31 cellular contexts compared by ENCODE assay signal in the genomic region with DNA sequence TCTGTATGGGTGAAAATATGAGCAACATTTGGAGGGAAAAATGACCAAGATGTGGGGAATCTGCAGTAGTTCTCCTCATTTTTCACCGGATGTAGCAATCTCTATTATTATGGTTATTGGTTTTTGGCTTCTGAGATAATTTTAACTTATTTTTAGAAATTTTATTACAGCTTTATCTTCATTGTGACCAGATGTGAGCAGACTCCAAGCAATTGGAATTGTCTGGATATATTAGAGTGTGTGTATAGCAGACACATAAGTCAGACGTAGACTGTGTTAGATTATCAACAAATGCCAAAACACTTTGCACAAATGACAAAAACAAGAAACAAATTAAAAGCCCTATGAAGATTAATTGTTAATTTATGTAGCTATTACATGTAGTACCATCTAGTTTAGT.
DNase-seq lines count a peak whose midpoint lies in the region; ATAC-seq and TF ChIP-seq lines count a peak whose summit lies in the region.
"Had no signal": no experiment of that assay in that cellular context is flagged by ENCODE, and none has a peak within 500 bp of the region (broad histone marks: within the 10 kb centered on the region; RNA-seq: fewer than 3 reads in every experiment).

No MANE protein-coding gene starts in this region.

- no peaks in the 10 kb centered on the region for H3K9me2 ChIP-seq in SK-N-SH

- 4% methylated on average over 2 of the region's 2 CpGs for WGBS in SK-N-SH (ENCODE audit: low lambda C conversion rate)

- no peak overlapping the region for H3K9ac ChIP-seq in SK-N-SH
- H3K9ac ChIP-seq: BLaER1; BLaER1 treated with 17β-estradiol and CSF1 and Interleukin-3, amounts not matched to agents 10 nM and 100 nM had no signal

- H3K4me3 ChIP-seq in AG09309 (ENCODE audit: control insufficient read depth, low read depth, low read length) (no peak overlapping the region), SK-N-SH (ENCODE audit: low read depth in 2 of 2, low read length in 1 of 2) (no peak overlapping the region), fibroblast of the aortic adventitia (ENCODE audit: low read depth, low read length) (no peak overlapping the region)
- H3K4me3 ChIP-seq: A549; BLaER1; BLaER1 treated with 17β-estradiol and CSF1 and Interleukin-3, amounts not matched to agents 10 nM and 100 nM had no signal

- H3K27me3 ChIP-seq in SK-N-SH (ENCODE audit: insufficient read depth) = no peaks in the 10 kb centered on the region
- H3K27me3 ChIP-seq: BE2C; BLaER1; BLaER1 treated with 17β-estradiol and CSF1 and Interleukin-3, amounts not matched to agents 10 nM and 100 nM had no signal

- H2AFZ ChIP-seq in SK-N-SH (ENCODE audit: low read depth) = no peak overlapping the region

- DNase-seq in AG09309 (ENCODE audit: low read depth) = peak; percentile 11
- DNase-seq in SK-N-SH = peak; percentile 26
- DNase-seq in fibroblast of the aortic adventitia (ENCODE audit: low read depth) = peak; percentile 19
- DNase-seq in DMS79 treated with DMSO at 0.1 percent for 48 hours (lab: John Stamatoyannopoulos, UW) = no peak
- DNase-seq in EL = no peak
- DNase-seq: 8988T; ACHN; AML-193; BE2C; C1 segment of cervical spinal cord; Caco-2; Calu3; CD4-positive, alpha-beta memory T cell; CD4-positive, alpha-beta T cell; CD4-positive, CD25-positive, alpha-beta regulatory T cell; CD8-positive, alpha-beta memory T cell; CD8-positive, alpha-beta T cell; COR-L47; DMS 273 treated with DMSO at 0.1 percent for 48 hours; DMS153; DMS53; DMS79; DND-41 had no signal

- no peaks in the 10 kb centered on the region for H3F3A ChIP-seq in SK-N-SH (replicated peaks; ENCODE audit: insufficient read depth)

- H3K79me2 ChIP-seq in SK-N-SH (ENCODE audit: insufficient read depth) = no peaks in the 10 kb centered on the region

- ATAC-seq in SK-N-SH treated with all-trans-retinoic acid at 6 μM for 48 hours = peak; percentile 36; the same call in 1 of the 3 replicates
- no peak for ATAC-seq in HG03039 (IDR thresholded peaks at IDR 0.05; ENCODE audit: unreplicated experiment)
- no peak for ATAC-seq in GM21360 (IDR thresholded peaks at IDR 0.05; ENCODE audit: unreplicated experiment)
- ATAC-seq: A549; CD8-positive, alpha-beta T cell had no signal

- TF ChIP-seq EP300 in SK-N-SH (IDR thresholded peaks at IDR 0.05; ENCODE audit: borderline replicate concordance in 1 of 2, low read depth in 1 of 2, low read length in 1 of 2) = peak in 1 of 2 experiments; percentile 97; a peak in 2 of 4 replicates

- H4K20me1 ChIP-seq in SK-N-SH (ENCODE audit: insufficient read depth) = no peaks in the 10 kb centered on the region
- H4K20me1 ChIP-seq: BLaER1; BLaER1 treated with 17β-estradiol and CSF1 and Interleukin-3, amounts not matched to agents 10 nM and 100 nM had no signal

- no peaks in the 10 kb centered on the region for H3K36me3 ChIP-seq in SK-N-SH (replicated peaks in 1 of 2; ENCODE audit: control insufficient read depth in 1 of 2, insufficient read depth in 2 of 2, low read length in 1 of 2)
- H3K36me3 ChIP-seq: BE2C; BLaER1; BLaER1 treated with 17β-estradiol and CSF1 and Interleukin-3, amounts not matched to agents 10 nM and 100 nM had no signal

- TF ChIP-seq RAD21 in SK-N-SH (IDR thresholded peaks at IDR 0.05; ENCODE audit: low read length) = 0 out of 2 replicates have a peak, but pooled peaks have one; percentile 3

- no peaks in the 10 kb centered on the region for H3K9me3 ChIP-seq in SK-N-SH
- H3K9me3 ChIP-seq: A549, BE2C, BLaER1, Caco-2 had no signal

- no peak overlapping the region for H3K27ac ChIP-seq in SK-N-SH (ENCODE audit: low read depth in 2 of 2, low read length in 1 of 2)
- H3K27ac ChIP-seq: 22Rv1; A549; BLaER1; BLaER1 treated with 17β-estradiol and CSF1 and Interleukin-3, amounts not matched to agents 10 nM and 100 nM; C4-2B had no signal

- CTCF ChIA-PET in SK-N-SH (lab: Yijun Ruan, JAX) = interaction anchor here (1.0 to 4.5 kb wide), 3 partner anchors 13 to 1603 kb away, joined by 3 to 20 read pairs (median 3); no protein-coding TSS in a partner anchor

- H3K4me2 ChIP-seq in SK-N-SH = no peak overlapping the region
- H3K4me2 ChIP-seq: A549; BLaER1; BLaER1 treated with 17β-estradiol and CSF1 and Interleukin-3, amounts not matched to agents 10 nM and 100 nM had no signal

- H3K4me1 ChIP-seq in SK-N-SH (ENCODE audit: control insufficient read depth in 1 of 2, insufficient read depth in 2 of 2, low read depth in 1 of 2, low read length in 1 of 2) = peaks cover 0 to 24% of the 10 kb centered on the region in 2 experiments; a peak in 2 of 4 replicates
- H3K4me1 ChIP-seq: A549, BLaER1, Caco-2 had no signal

- POLR2A ChIA-PET in SK-N-SH (lab: Yijun Ruan, JAX) = interaction anchor here (1.5 kb wide), 1 partner anchor 10 kb away, joined by 4 read pairs; no protein-coding TSS in a partner anchor

- no peak for TF ChIP-seq CTCF in AG09309 (IDR thresholded peaks at IDR 0.05; ENCODE audit: control insufficient read depth, insufficient read depth, low read depth, low read length, missing control alignments)
- TF ChIP-seq CTCF in SK-N-SH (IDR thresholded peaks at IDR 0.05) = no peak
- no peak for TF ChIP-seq CTCF in fibroblast of the aortic adventitia (IDR thresholded peaks at IDR 0.05; ENCODE audit: insufficient read depth, low read length)

TF ChIP-seq in SK-N-SH, 30 proteins besides CTCF, POLR2A, EP300 and RAD21 (continues in another document):
- TF ChIP-seq GABPA (IDR thresholded peaks at IDR 0.05; ENCODE audit: low read depth) = no peak
- no peak for TF ChIP-seq YY1 (IDR thresholded peaks at IDR 0.05; ENCODE audit: low read depth)
- peak; percentile 65; the same call in 1 of the 2 replicates for TF ChIP-seq TEAD4 (IDR thresholded peaks at IDR 0.05; ENCODE audit: borderline replicate concordance, insufficient read depth)
- TF ChIP-seq ELF1 (IDR thresholded peaks at IDR 0.05) = no peak
- TF ChIP-seq TCF12 (IDR thresholded peaks at IDR 0.05) = peak; percentile 66
- TF ChIP-seq EZH2phosphoT487 (IDR thresholded peaks at IDR 0.05; ENCODE audit: borderline replicate concordance, low read depth) = no peak
- TF ChIP-seq FOXM1 (IDR thresholded peaks at IDR 0.05; ENCODE audit: low read depth) = no peak
- no peak for TF ChIP-seq NFIC (IDR thresholded peaks at IDR 0.05; ENCODE audit: borderline replicate concordance)
- TF ChIP-seq, protein P1, sequence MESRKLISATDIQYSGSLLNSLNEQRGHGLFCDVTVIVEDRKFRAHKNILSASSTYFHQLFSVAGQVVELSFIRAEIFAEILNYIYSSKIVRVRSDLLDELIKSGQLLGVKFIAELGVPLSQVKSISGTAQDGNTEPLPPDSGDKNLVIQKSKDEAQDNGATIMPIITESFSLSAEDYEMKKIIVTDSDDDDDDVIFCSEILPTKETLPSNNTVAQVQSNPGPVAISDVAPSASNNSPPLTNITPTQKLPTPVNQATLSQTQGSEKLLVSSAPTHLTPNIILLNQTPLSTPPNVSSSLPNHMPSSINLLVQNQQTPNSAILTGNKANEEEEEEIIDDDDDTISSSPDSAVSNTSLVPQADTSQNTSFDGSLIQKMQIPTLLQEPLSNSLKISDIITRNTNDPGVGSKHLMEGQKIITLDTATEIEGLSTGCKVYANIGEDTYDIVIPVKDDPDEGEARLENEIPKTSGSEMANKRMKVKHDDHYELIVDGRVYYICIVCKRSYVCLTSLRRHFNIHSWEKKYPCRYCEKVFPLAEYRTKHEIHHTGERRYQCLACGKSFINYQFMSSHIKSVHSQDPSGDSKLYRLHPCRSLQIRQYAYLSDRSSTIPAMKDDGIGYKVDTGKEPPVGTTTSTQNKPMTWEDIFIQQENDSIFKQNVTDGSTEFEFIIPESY (IDR thresholded peaks at IDR 0.05; ENCODE audit: borderline replicate concordance, low read depth) = no peak
- TF ChIP-seq TAF1 (IDR thresholded peaks at IDR 0.05; ENCODE audit: borderline replicate concordance, low read depth, low read length) = no peak
- TF ChIP-seq FOSL2 (IDR thresholded peaks at IDR 0.05; ENCODE audit: borderline replicate concordance, low read depth) = no peak
- TF ChIP-seq RCOR1 (IDR thresholded peaks at IDR 0.05; ENCODE audit: low read length) = peak; percentile 100

TF ChIP-seq in SK-N-SH treated with all-trans-retinoic acid at 6 μM for 48 hours, 23 proteins besides CTCF, POLR2A, EP300 and RAD21 (continues in another document):
- no peak for TF ChIP-seq BACH2 (CRISPR knock-in tag; IDR thresholded peaks at IDR 0.05; ENCODE audit: borderline replicate concordance)
- TF ChIP-seq PPARA (CRISPR knock-in tag; IDR thresholded peaks at IDR 0.05; ENCODE audit: borderline replicate concordance) = no peak
- no peak for TF ChIP-seq TOX (CRISPR knock-in tag; IDR thresholded peaks at IDR 0.05; ENCODE audit: borderline replicate concordance)
- TF ChIP-seq ZNF70 (CRISPR knock-in tag; IDR thresholded peaks at IDR 0.05) = 0 out of 2 replicates have a peak, but pooled peaks have one; percentile 8
- TF ChIP-seq, protein P2, sequence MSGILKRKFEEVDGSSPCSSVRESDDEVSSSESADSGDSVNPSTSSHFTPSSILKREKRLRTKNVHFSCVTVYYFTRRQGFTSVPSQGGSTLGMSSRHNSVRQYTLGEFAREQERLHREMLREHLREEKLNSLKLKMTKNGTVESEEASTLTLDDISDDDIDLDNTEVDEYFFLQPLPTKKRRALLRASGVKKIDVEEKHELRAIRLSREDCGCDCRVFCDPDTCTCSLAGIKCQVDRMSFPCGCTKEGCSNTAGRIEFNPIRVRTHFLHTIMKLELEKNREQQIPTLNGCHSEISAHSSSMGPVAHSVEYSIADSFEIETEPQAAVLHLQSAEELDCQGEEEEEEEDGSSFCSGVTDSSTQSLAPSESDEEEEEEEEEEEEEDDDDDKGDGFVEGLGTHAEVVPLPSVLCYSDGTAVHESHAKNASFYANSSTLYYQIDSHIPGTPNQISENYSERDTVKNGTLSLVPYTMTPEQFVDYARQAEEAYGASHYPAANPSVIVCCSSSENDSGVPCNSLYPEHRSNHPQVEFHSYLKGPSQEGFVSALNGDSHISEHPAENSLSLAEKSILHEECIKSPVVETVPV (CRISPR knock-in tag; IDR thresholded peaks at IDR 0.05) = peak; percentile 88
- TF ChIP-seq, protein P3, sequence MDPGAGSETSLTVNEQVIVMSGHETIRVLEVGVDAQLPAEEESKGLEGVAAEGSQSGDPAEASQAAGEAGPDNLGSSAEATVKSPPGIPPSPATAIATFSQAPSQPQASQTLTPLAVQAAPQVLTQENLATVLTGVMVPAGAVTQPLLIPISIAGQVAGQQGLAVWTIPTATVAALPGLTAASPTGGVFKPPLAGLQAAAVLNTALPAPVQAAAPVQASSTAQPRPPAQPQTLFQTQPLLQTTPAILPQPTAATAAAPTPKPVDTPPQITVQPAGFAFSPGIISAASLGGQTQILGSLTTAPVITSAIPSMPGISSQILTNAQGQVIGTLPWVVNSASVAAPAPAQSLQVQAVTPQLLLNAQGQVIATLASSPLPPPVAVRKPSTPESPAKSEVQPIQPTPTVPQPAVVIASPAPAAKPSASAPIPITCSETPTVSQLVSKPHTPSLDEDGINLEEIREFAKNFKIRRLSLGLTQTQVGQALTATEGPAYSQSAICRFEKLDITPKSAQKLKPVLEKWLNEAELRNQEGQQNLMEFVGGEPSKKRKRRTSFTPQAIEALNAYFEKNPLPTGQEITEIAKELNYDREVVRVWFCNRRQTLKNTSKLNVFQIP (CRISPR knock-in tag; IDR thresholded peaks at IDR 0.05; ENCODE audit: borderline replicate concordance, low read depth) = no peak; the same call in 1 of the 2 replicates
- no peak for TF ChIP-seq ZNF565 (CRISPR knock-in tag; conservative IDR thresholded peaks at IDR 0.05; ENCODE audit: low read depth)
- TF ChIP-seq ZC3H10 (CRISPR knock-in tag; IDR thresholded peaks at IDR 0.05) = no peak

Comparison
In these comparisons a context has a peak if more than half of its experiments do, and no peak if none do; other contexts are left out.
1. DNase-seq: peak in AG09309 (single experiment), SK-N-SH (single experiment) and fibroblast of the aortic adventitia (single experiment); none in DMS79 treated with DMSO at 0.1 percent for 48 hours (single experiment) and EL (single experiment).